In genomic region chr7:82410461-82410860, GRCh38 we compare ENCODE assay signal across 12 cellular contexts. TPM values are rescaled to one million over a fixed set of nuclear protein-coding genes. Genes with fewer than 3 reads are reported as not detected.
DNase-seq lines count a peak whose midpoint lies in the region; ATAC-seq and TF ChIP-seq lines count a peak whose summit lies in the region.
"Had no signal": no experiment of that assay in that cellular context is flagged by ENCODE, and none has a peak within 500 bp of the region (broad histone marks: within the 10 kb centered on the region; RNA-seq: fewer than 3 reads in every experiment).

No MANE protein-coding gene starts in this region.

- no peaks in the 10 kb centered on the region for H3K4me1 ChIP-seq in Loucy (ENCODE audit: insufficient read depth, low read length, poor library complexity, severe bottlenecking)
- H3K4me1 ChIP-seq: BLaER1 treated with 17β-estradiol and CSF1 and Interleukin-3, amounts not matched to agents 10 nM and 100 nM had no signal

- intact Hi-C loops in head of caudate nucleus (cut with DNase I) (no loop called here), posterior cingulate gyrus (cut with DNase I) (no loop called here)

- no peaks in the 10 kb centered on the region for H3K9me3 ChIP-seq in Loucy (ENCODE audit: insufficient read depth, low read depth, low read length)
- H3K9me3 ChIP-seq: BLaER1 treated with 17β-estradiol and CSF1 and Interleukin-3, amounts not matched to agents 10 nM and 100 nM had no signal

- no peaks in the 10 kb centered on the region for H3K36me3 ChIP-seq in Loucy (ENCODE audit: insufficient read depth, low read length)
- H3K36me3 ChIP-seq: BLaER1 treated with 17β-estradiol and CSF1 and Interleukin-3, amounts not matched to agents 10 nM and 100 nM had no signal

- no peak overlapping the region for H3K9ac ChIP-seq in Loucy (ENCODE audit: low read depth, low read length, poor library complexity, severe bottlenecking)
- H3K9ac ChIP-seq: BLaER1 treated with 17β-estradiol and CSF1 and Interleukin-3, amounts not matched to agents 10 nM and 100 nM had no signal

- TF ChIP-seq CTCF in Loucy (conservative IDR thresholded peaks at IDR 0.05; ENCODE audit: low read length), result no peak

- no peaks in the 10 kb centered on the region for H4K20me1 ChIP-seq in Loucy (ENCODE audit: insufficient read depth, low read length, poor library complexity, severe bottlenecking)
- H4K20me1 ChIP-seq: BLaER1 treated with 17β-estradiol and CSF1 and Interleukin-3, amounts not matched to agents 10 nM and 100 nM had no signal

- H3F3A ChIP-seq in Loucy (ENCODE audit: low read depth), result no peaks in the 10 kb centered on the region

- no peaks in the 10 kb centered on the region for H3K9me2 ChIP-seq in Loucy (replicated peaks; ENCODE audit: low read depth, low read length)

- peak; percentile 84 for DNase-seq in NCI-H345 (lab: John Stamatoyannopoulos, UW)
- DNase-seq in head of caudate nucleus, result peak; percentile 41 to 91 (median 74)
- peak in 8 of 10 donors; percentile 43 to 94 (median 66) for DNase-seq in posterior cingulate gyrus
- no peak for DNase-seq in H4 (ENCODE audit: low spot score)
- no peak for DNase-seq in NOMO-1 treated with dmso at 0.1 percent for 144 hours (lab: John Stamatoyannopoulos, UW; ENCODE audit: unreplicated experiment)
- DNase-seq in LoVo (ENCODE audit: low spot score), result no peak
- DNase-seq: KG1, PC-3 had no signal

- H3K4me3 ChIP-seq in Loucy (ENCODE audit: low read length, poor library complexity, severe bottlenecking), result no peak overlapping the region
- H3K4me3 ChIP-seq: BLaER1 treated with 17β-estradiol and CSF1 and Interleukin-3, amounts not matched to agents 10 nM and 100 nM had no signal

- H2AFZ ChIP-seq in Loucy (ENCODE audit: low read length), result peak overlapping the region; percentile 60; the same call in 1 of the 2 replicates

- no peaks in the 10 kb centered on the region for H3K79me2 ChIP-seq in Loucy (ENCODE audit: insufficient read depth, low read length)

- H3K4me2 ChIP-seq in Loucy (ENCODE audit: low read depth, low read length, poor library complexity, severe bottlenecking), result no peak overlapping the region
- H3K4me2 ChIP-seq: BLaER1 treated with 17β-estradiol and CSF1 and Interleukin-3, amounts not matched to agents 10 nM and 100 nM had no signal

- no peak for ATAC-seq in GM21367 (IDR thresholded peaks at IDR 0.05; ENCODE audit: unreplicated experiment)
- ATAC-seq: HCT116, PC-3 had no signal

- H3K27me3 ChIP-seq in Loucy (ENCODE audit: insufficient read depth, low read length, poor library complexity, severe bottlenecking), result no peaks in the 10 kb centered on the region
- H3K27me3 ChIP-seq: BLaER1 treated with 17β-estradiol and CSF1 and Interleukin-3, amounts not matched to agents 10 nM and 100 nM had no signal

RNA-seq across cellular contexts. Expression of gene CACNA2D1, which starts 33.1 kb away (rescaled TPM):
- 28.0 and 33.2 TPM in 2 replicates for total RNA-seq in H4 (2014; rRNA removed; shearing (Covaris generic))

Comparison
In these comparisons a context has a peak if more than half of its experiments do, and no peak if none do; other contexts are left out.
1. DNase-seq: peak in NCI-H345 (single experiment), head of caudate nucleus (42 of 42) and posterior cingulate gyrus (8 of 10); none in H4 (single experiment), NOMO-1 treated with dmso at 0.1 percent for 144 hours (single experiment) and LoVo (single experiment).